8 cellular contexts compared by ENCODE assay signal in the genomic region with DNA sequence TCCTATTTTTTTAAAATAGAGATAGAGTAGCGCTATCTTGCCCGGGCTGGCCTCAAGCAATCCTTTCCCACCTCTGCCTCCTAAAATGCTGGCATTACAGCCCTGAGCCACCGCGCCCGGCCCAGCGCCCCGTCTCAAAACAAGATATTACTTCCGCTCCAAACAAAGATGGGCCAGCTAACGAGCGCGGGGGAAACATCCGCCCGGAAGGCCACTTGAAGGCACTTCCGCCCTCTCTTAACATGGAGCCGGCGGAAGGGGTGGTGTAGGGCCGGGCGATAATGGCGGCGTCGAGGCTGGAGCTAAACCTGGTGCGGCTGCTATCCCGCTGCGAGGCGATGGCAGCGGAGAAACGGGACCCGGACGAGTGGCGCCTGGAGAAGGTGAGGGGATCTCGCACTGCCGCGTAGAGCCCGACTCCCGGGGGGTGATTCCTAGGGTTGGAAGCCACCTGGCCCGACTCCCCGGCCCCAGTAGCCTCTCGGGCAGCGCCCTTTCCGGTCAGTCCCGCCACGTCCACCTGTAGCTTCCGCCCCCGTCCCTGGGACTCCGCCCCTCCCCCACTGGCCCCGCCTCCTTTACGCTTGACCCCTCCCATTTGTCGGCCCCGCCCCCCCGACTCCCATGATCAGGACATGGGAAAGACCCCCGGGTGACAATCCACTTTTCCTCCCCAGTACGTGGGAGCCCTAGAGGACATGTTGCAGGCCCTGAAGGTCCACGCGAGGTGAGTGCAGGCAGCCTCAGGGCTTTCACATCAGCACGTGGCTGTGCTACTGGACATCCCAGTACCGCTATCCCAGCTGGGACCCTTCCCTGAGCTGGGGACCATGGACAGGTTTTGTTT. TPM values are rescaled to one million over a fixed set of nuclear protein-coding genes. Genes with fewer than 3 reads are reported as not detected.
DNase-seq lines count a peak whose midpoint lies in the region; ATAC-seq, FAIRE-seq and TF ChIP-seq lines count a peak whose summit lies in the region.

A gene with protein sequence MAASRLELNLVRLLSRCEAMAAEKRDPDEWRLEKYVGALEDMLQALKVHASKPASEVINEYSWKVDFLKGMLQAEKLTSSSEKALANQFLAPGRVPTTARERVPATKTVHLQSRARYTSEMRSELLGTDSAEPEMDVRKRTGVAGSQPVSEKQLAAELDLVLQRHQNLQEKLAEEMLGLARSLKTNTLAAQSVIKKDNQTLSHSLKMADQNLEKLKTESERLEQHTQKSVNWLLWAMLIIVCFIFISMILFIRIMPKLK (plus strand): TSS at position 233 of the 847 bp plus-strand sequence. CDS start 49 bp downstream, at position 282.

- H3K4me1 Mint-ChIP-seq in HFFc6 (ENCODE audit: low read depth) = peaks cover 25% of the 10 kb centered on the region

- peak; percentile 70 for FAIRE-seq in G401.6 (lab: Jason Lieb, UNC)

- peak within 1 kb of the TSS; percentile 89 for H3K4me3 Mint-ChIP-seq in HFFc6

- peaks cover 3% of the 10 kb centered on the region; the same call in 1 of the 2 replicates for H3K27me3 Mint-ChIP-seq in HFFc6 (ENCODE audit: insufficient read depth)

- H3K36me3 ChIP-seq in parathyroid adenoma (ENCODE audit: control insufficient read depth, insufficient read depth, low read length) (no peaks in the 10 kb centered on the region), tibial artery (peaks cover 37 to 63% (median 47%) of the 10 kb centered on the region in 3 donors)

- H3K4me3 ChIP-seq in parathyroid adenoma (ENCODE audit: low read depth, low read length) (peak within 1 kb of the TSS; percentile 89), tibial artery (peak within 1 kb of the TSS; percentile 66 to 93)

- no peak for TF ChIP-seq CTCF in HFFc6 (IDR thresholded peaks at IDR 0.05)
- no peak for TF ChIP-seq CTCF in parathyroid adenoma (IDR thresholded peaks at IDR 0.05)
- TF ChIP-seq CTCF in tibial artery (IDR thresholded peaks at IDR 0.05) = no peak

- peak; percentile 97 for ATAC-seq in Right ventricle myocardium superior (ENCODE audit: poor library complexity)

- no peaks in the 10 kb centered on the region for H3K79me2 ChIP-seq in parathyroid adenoma

- H2AFZ ChIP-seq in parathyroid adenoma = peak within 1 kb of the TSS; percentile 98

- peak within 1 kb of the TSS; percentile 94 for H3K27ac Mint-ChIP-seq in HFFc6

- H3K9me3 ChIP-seq in parathyroid adenoma (ENCODE audit: control insufficient read depth, low read length) = no peaks in the 10 kb centered on the region
- no peaks in the 10 kb centered on the region for H3K9me3 ChIP-seq in tibial artery

- H3K27me3 ChIP-seq in parathyroid adenoma (ENCODE audit: control insufficient read depth, insufficient read depth, low read length) (no peaks in the 10 kb centered on the region), tibial artery (no peaks in the 10 kb centered on the region)

- peak within 1 kb of the TSS; percentile 68 for H3K4me2 ChIP-seq in parathyroid adenoma (ENCODE audit: low read length)

- DNase-seq in HFFc6 (peak; percentile 76), NCI-H1417 (lab: John Stamatoyannopoulos, UW) (peak; percentile 82 to 96 (median 95)), SW 1271 (lab: John Stamatoyannopoulos, UW) (peak; percentile 64 to 85), Right ventricle myocardium superior (peak; percentile 94), tibial artery (peak; percentile 94)
- DNase-seq in activated naive CD8-positive, alpha-beta T cell treated with anti-CD3 and anti-CD28 coated beads, Interleukin-2, amount 50 U/mL, for 16 hours (ENCODE audit: low read depth, low spot score) = peak; percentile 76

- peak within 1 kb of the TSS; percentile 90 for H3K27ac ChIP-seq in parathyroid adenoma
- peak within 1 kb of the TSS; percentile 89 to 91 for H3K27ac ChIP-seq in tibial artery

- intact Hi-C loops in Right ventricle myocardium superior (cut with DNase I) (no loop called here), tibial artery (cut with DNase I; ENCODE audit: low total_unique reads) (no loop called here)

- H3K36me3 Mint-ChIP-seq in HFFc6 (ENCODE audit: low read depth) = peaks cover 30% of the 10 kb centered on the region

- no peaks in the 10 kb centered on the region for H3K9me3 Mint-ChIP-seq in HFFc6

- no peak within 1 kb of the TSS for H3K9ac ChIP-seq in parathyroid adenoma

- peaks cover 8% of the 10 kb centered on the region for H3K4me1 ChIP-seq in parathyroid adenoma
- H3K4me1 ChIP-seq in tibial artery = peaks cover 0 to 22% (median 16%) of the 10 kb centered on the region in 4 donors

RNA-seq across cellular contexts. Expression of the gene that starts here (rescaled TPM):
- total RNA-seq in HFFc6 (2021; fragmentation: NEBNext Ultra II Directional; extraction: Animal tissue kit (Norgen Biotek cat#: 25700)) = 10 to 100 TPM; 23.5 to 29.3 (median 25.7) TPM
- 30.7 TPM for total RNA-seq in Right ventricle myocardium superior

Comparison
In these comparisons a context has a peak if more than half of its experiments do, and no peak if none do; other contexts are left out.
1. Peak in every context shown above with its lines: DNase-seq, ATAC-seq, H3K4me3 ChIP-seq and H3K27ac ChIP-seq.